ENCODE assay signal across 19 cellular contexts in the genomic region with DNA sequence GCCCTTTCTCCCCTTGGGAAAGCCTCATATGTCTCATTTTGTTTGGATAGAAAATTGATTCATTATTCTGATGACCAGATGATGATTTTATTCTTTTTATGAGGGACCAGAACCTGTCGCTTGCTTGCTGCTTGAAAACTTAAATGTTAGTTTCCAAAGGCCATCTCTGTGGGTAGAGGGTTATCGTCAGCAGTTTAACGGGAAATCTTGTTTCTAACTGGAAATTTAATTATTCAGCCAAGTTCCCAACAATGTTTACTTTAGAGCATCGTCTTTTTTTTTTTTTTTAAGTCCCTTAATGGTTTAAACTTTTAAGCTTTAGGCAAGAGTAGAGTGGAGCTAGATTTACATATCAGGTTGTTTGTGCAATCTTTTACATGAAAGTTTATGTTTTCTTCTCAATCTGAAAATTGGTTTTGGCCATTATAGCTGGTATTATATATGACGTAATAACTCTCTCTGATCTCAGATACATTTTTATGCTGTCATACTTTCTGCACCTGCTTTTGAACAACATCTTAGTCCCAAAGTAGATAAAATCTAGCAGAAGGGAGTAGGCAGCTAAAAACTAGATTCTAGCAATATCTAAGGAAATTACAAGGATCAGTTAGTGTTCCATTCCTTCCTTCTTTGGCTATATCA.
DNase-seq lines count a peak whose midpoint lies in the region; ATAC-seq, FAIRE-seq and TF ChIP-seq lines count a peak whose summit lies in the region.
"Had no signal": no experiment of that assay in that cellular context is flagged by ENCODE, and none has a peak within 500 bp of the region (broad histone marks: within the 10 kb centered on the region; RNA-seq: fewer than 3 reads in every experiment).

No MANE protein-coding gene starts in this region.

- no peak overlapping the region for H3K4me3 Mint-ChIP-seq in activated T-helper 1 cell treated with anti-CD3 and anti-CD28 coated beads, Interleukin-12 subunit alpha, Interleukin-12 subunit beta, Interleukin-2, Interleukin-4 antibody, amounts not matched to agents 30 ng/mL and 10 ng/mL and 1 ng/mL, durations not matched to agents 14 hours and 24 hours and 36 hours

- H3K27me3 Mint-ChIP-seq in activated T-helper 1 cell treated with anti-CD3 and anti-CD28 coated beads, Interleukin-12 subunit alpha, Interleukin-12 subunit beta, Interleukin-2, Interleukin-4 antibody, amounts not matched to agents 30 ng/mL and 10 ng/mL and 1 ng/mL, durations not matched to agents 14 hours and 24 hours and 36 hours (ENCODE audit: insufficient read depth): peaks cover 7% of the 10 kb centered on the region
- H3K27me3 Mint-ChIP-seq: brain had no signal

- TF ChIP-seq EP300 in HepG2 (IDR thresholded peaks at IDR 0.05; ENCODE audit: low read depth in 2 of 2, low read length in 2 of 2): no peak
- no peak for TF ChIP-seq EP300 in HepG2 (CRISPR knock-in tag; IDR thresholded peaks at IDR 0.05; ENCODE audit: borderline replicate concordance)

- H3K27ac ChIP-seq in liver (ENCODE audit: low read depth in 1 of 2, low read length in 2 of 2) (peak overlapping the region; percentile 12 to 51), HepG2 (ENCODE audit: extremely low read length, insufficient read depth, low read length) (no peak overlapping the region), right cardiac atrium (ENCODE audit: low read length) (peak overlapping the region; percentile 78), rectal smooth muscle tissue (ENCODE audit: low read depth, low read length) (peak overlapping the region; percentile 62)
- H3K27ac ChIP-seq: A549 had no signal

- no peak overlapping the region for H3K4me2 ChIP-seq in HepG2 (ENCODE audit: low read depth, low read length)
- H3K4me2 ChIP-seq: A549 had no signal

- H3K27me3 ChIP-seq in liver (ENCODE audit: control insufficient read depth in 4 of 4, insufficient read depth in 4 of 4, low read length in 3 of 4): no peaks in the 10 kb centered on the region
- no peaks in the 10 kb centered on the region for H3K27me3 ChIP-seq in HepG2 (ENCODE audit: control insufficient read depth in 1 of 2, insufficient read depth in 2 of 2, low read length in 2 of 2)
- H3K27me3 ChIP-seq in right cardiac atrium (ENCODE audit: control insufficient read depth, insufficient read depth): no peaks in the 10 kb centered on the region
- H3K27me3 ChIP-seq in rectal smooth muscle tissue (ENCODE audit: control insufficient read depth, insufficient read depth, low read length): no peaks in the 10 kb centered on the region

- H3K9me3 ChIP-seq in liver (ENCODE audit: control insufficient read depth in 4 of 4, low read length in 3 of 4): no peaks in the 10 kb centered on the region
- no peaks in the 10 kb centered on the region for H3K9me3 ChIP-seq in HepG2 (ENCODE audit: low read length)
- H3K9me3 ChIP-seq in right cardiac atrium (ENCODE audit: control insufficient read depth, low read length): no peaks in the 10 kb centered on the region
- H3K9me3 ChIP-seq: A549 had no signal

- peaks cover 33% of the 10 kb centered on the region for H4K20me1 ChIP-seq in HepG2 (ENCODE audit: insufficient read depth, low read length)

- FAIRE-seq in HepG2 (lab: Jason Lieb, UNC): no peak
- FAIRE-seq in GM12891 (lab: Jason Lieb, UNC): no peak
- FAIRE-seq: A549, GM18507 had no signal

- no peaks in the 10 kb centered on the region for H3K9me3 Mint-ChIP-seq in activated T-helper 1 cell treated with anti-CD3 and anti-CD28 coated beads, Interleukin-12 subunit alpha, Interleukin-12 subunit beta, Interleukin-2, Interleukin-4 antibody, amounts not matched to agents 30 ng/mL and 10 ng/mL and 1 ng/mL, durations not matched to agents 14 hours and 24 hours and 36 hours
- H3K9me3 Mint-ChIP-seq: brain had no signal

- WGBS in liver: 51% methylated on average over 5 of the region's 5 CpGs
- WGBS in HepG2 (ENCODE audit: low lambda C conversion rate): 94% methylated on average over 5 of the region's 5 CpGs
- WGBS in right cardiac atrium: 41% methylated on average over 5 of the region's 5 CpGs

- TF ChIP-seq CTCF in liver (IDR thresholded peaks at IDR 0.05; ENCODE audit: low read depth, low read length, missing input control) (no peak), HepG2 (CRISPR knock-in tag; IDR thresholded peaks at IDR 0.05) (no peak)

- in situ Hi-C loops in HepG2 (cut with HindIII; ENCODE audit: extremely low pct_ligation_motif_present, low pct_unique_long_range_greater_than_20kb): no loop called here

- POLR2A ChIA-PET in HepG2 (lab: Yijun Ruan, JAX): no interaction called here

- H3K36me3 ChIP-seq in liver (ENCODE audit: control insufficient read depth in 4 of 4, insufficient read depth in 3 of 4, low read depth in 1 of 4, low read length in 3 of 4): no peaks in the 10 kb centered on the region
- H3K36me3 ChIP-seq in HepG2 (replicated peaks in 1 of 2; ENCODE audit: control insufficient read depth in 1 of 2, insufficient read depth in 2 of 2, low read length in 2 of 2): peaks cover 1 to 5% of the 10 kb centered on the region in 2 experiments; a peak in 1 of 5 replicates
- H3K36me3 ChIP-seq in rectal smooth muscle tissue (ENCODE audit: control insufficient read depth, insufficient read depth, low read length): no peaks in the 10 kb centered on the region

- H3K4me1 ChIP-seq in liver (ENCODE audit: control insufficient read depth in 4 of 4, insufficient read depth in 4 of 4, low read length in 3 of 4) (peaks cover 20 to 53% (median 35%) of the 10 kb centered on the region in 4 donors), HepG2 (ENCODE audit: insufficient read depth, low read length) (peaks cover 50% of the 10 kb centered on the region), right cardiac atrium (ENCODE audit: control insufficient read depth, insufficient read depth, low read length) (peaks cover 31% of the 10 kb centered on the region), rectal smooth muscle tissue (ENCODE audit: control insufficient read depth, insufficient read depth, low read length) (peaks cover 51% of the 10 kb centered on the region)
- H3K4me1 ChIP-seq: A549 had no signal

- no peak for DNase-seq in HepG2 (ENCODE audit: low spot score)
- no peak for DNase-seq in right cardiac atrium
- DNase-seq in kidney tubule cell (ENCODE audit: low spot score): no peak
- DNase-seq in DMS79 treated with DMSO at 0.1 percent for 48 hours (lab: John Stamatoyannopoulos, UW): no peak
- DNase-seq in GM12891 (ENCODE audit: insufficient read length, low spot score): no peak
- DNase-seq in activated T-helper 1 cell treated with anti-CD3 and anti-CD28 coated beads, Interleukin-12 subunit alpha, Interleukin-12 subunit beta, Interleukin-2, Interleukin-4 antibody, amounts not matched to agents 30 ng/mL and 10 ng/mL and 1 ng/mL, durations not matched to agents 14 hours and 24 hours and 36 hours (ENCODE audit: low spot score): no peak
- DNase-seq: activated CD4-positive, alpha-beta T cell treated with anti-CD3 and anti-CD28 coated beads, Interleukin-2, amount 50 U/mL, for 48 hours; activated effector memory CD4-positive, alpha-beta T cell treated with Interleukin-2 at 50 U/mL for 16 hours; COR-L47; GDM1; hippocampal formation; KBM-7; NCI-H1436; NCI-H526 treated with DMSO at 0.1 percent for 48 hours had no signal

- no TSS peak for BruUV-seq in HepG2 (replicated peaks; lab: Mats Ljungman, UMichigan)

- TF ChIP-seq POLR2A in HepG2 (IDR thresholded peaks at IDR 0.05; ENCODE audit: insufficient read depth in 1 of 2, low read depth in 2 of 2, low read length in 2 of 2) (no peak), GM12891 (IDR thresholded peaks at IDR 0.05; ENCODE audit: low read depth, low read length) (no peak)

- H3K9ac ChIP-seq in liver (ENCODE audit: low read depth in 1 of 2, low read length in 2 of 2): no peak overlapping the region
- no peak overlapping the region for H3K9ac ChIP-seq in HepG2 (ENCODE audit: insufficient read depth, low read depth, low read length)
- H3K9ac ChIP-seq in rectal smooth muscle tissue (ENCODE audit: low read length): no peak overlapping the region

- no peak overlapping the region for H2AFZ ChIP-seq in HepG2 (ENCODE audit: low read length)

- TF ChIP-seq RAD21 in liver (IDR thresholded peaks at IDR 0.05) (no peak), HepG2 (CRISPR knock-in tag; IDR thresholded peaks at IDR 0.05) (no peak)

- no peak overlapping the region for H3K27ac Mint-ChIP-seq in activated T-helper 1 cell treated with anti-CD3 and anti-CD28 coated beads, Interleukin-12 subunit alpha, Interleukin-12 subunit beta, Interleukin-2, Interleukin-4 antibody, amounts not matched to agents 30 ng/mL and 10 ng/mL and 1 ng/mL, durations not matched to agents 14 hours and 24 hours and 36 hours

- H3K79me2 ChIP-seq in HepG2 (ENCODE audit: insufficient read depth, low read length): peaks cover 63% of the 10 kb centered on the region

- intact Hi-C loops in HepG2 (cut with micrococcal nuclease; ENCODE audit: unreplicated experiment) (no loop called here), right cardiac atrium (cut with DNase I) (loop anchor here (5.0 to 10.0 kb wide), 3 partner anchors 60 to 92 kb away; a partner anchor contains a TSS)
- intact Hi-C loops in activated T-helper 1 cell treated with anti-CD3 and anti-CD28 coated beads, Interleukin-12 subunit alpha, Interleukin-12 subunit beta, Interleukin-2, Interleukin-4 antibody, amounts not matched to agents 30 ng/mL and 10 ng/mL and 1 ng/mL, durations not matched to agents 14 hours and 24 hours and 36 hours (cut with micrococcal nuclease): no loop called here

- no peaks in the 10 kb centered on the region for H3K36me3 Mint-ChIP-seq in activated T-helper 1 cell treated with anti-CD3 and anti-CD28 coated beads, Interleukin-12 subunit alpha, Interleukin-12 subunit beta, Interleukin-2, Interleukin-4 antibody, amounts not matched to agents 30 ng/mL and 10 ng/mL and 1 ng/mL, durations not matched to agents 14 hours and 24 hours and 36 hours (ENCODE audit: low read depth)

- ATAC-seq in HepG2: no peak
- peak; percentile 18 to 27 for ATAC-seq in right cardiac atrium
- ATAC-seq: A549 had no signal

- CTCF ChIA-PET in HepG2 (lab: Yijun Ruan, JAX; ENCODE audit: low intra/inter-chr PET ratio, low total read pairs): no interaction called here

- H3K4me3 ChIP-seq in liver (ENCODE audit: low read depth in 1 of 3, low read length in 3 of 3) (no peak overlapping the region), HepG2 (replicated peaks in 1 of 3; ENCODE audit: insufficient read depth in 1 of 3, low read depth in 2 of 3, low read length in 3 of 3) (no peak overlapping the region), right cardiac atrium (ENCODE audit: low read length) (no peak overlapping the region), rectal smooth muscle tissue (ENCODE audit: low read length) (peak overlapping the region; percentile 11)
- H3K4me3 ChIP-seq: A549 had no signal

- H3K4me1 Mint-ChIP-seq in activated T-helper 1 cell treated with anti-CD3 and anti-CD28 coated beads, Interleukin-12 subunit alpha, Interleukin-12 subunit beta, Interleukin-2, Interleukin-4 antibody, amounts not matched to agents 30 ng/mL and 10 ng/mL and 1 ng/mL, durations not matched to agents 14 hours and 24 hours and 36 hours (ENCODE audit: low read depth): peaks cover 7% of the 10 kb centered on the region

TF ChIP-seq in liver, 16 proteins besides CTCF, POLR2A, EP300 and RAD21 (continues in another document):
- TF ChIP-seq RXRA (IDR thresholded peaks at IDR 0.05): no peak
- TF ChIP-seq FOXA2 (IDR thresholded peaks at IDR 0.05): peak; percentile 14

TF ChIP-seq in HepG2, 621 proteins besides CTCF, POLR2A, EP300 and RAD21 (continues in another document):
- no peak for TF ChIP-seq ZSCAN22 (CRISPR knock-in tag; IDR thresholded peaks at IDR 0.05)

TF ChIP-seq in GM12891, 5 proteins besides CTCF, POLR2A, EP300 and RAD21 (continues in another document):
- TF ChIP-seq TAF1 (IDR thresholded peaks at IDR 0.05; ENCODE audit: low read depth, low read length): no peak

Comparison
In these comparisons a context has a peak if more than half of its experiments do, and no peak if none do; other contexts are left out.
1. intact Hi-C loops: an anchor here in right cardiac atrium (5.0 to 10.0 kb wide); none called in HepG2 and activated T-helper 1 cell treated with anti-CD3 and anti-CD28 coated beads, Interleukin-12 subunit alpha, Interleukin-12 subunit beta, Interleukin-2, Interleukin-4 antibody, amounts not matched to agents 30 ng/mL and 10 ng/mL and 1 ng/mL, durations not matched to agents 14 hours and 24 hours and 36 hours.